In genomic region chr13:32092471-32092870, GRCh38 we compare ENCODE assay signal across 24 cellular contexts.
"Had no signal": no experiment of that assay in that cellular context is flagged by ENCODE, and none has a peak within 500 bp of the region (broad histone marks: within the 10 kb centered on the region; RNA-seq: fewer than 3 reads in every experiment).

No MANE protein-coding gene starts in this region.

- H3K27ac ChIP-seq: epithelial cell of prostate, esophagus squamous epithelium, gastrocnemius medialis, heart right ventricle, left lung, lower lobe of right lung had no signal

- H3K36me3 ChIP-seq: esophagus squamous epithelium, gastrocnemius medialis, heart right ventricle, left lung, lower lobe of right lung had no signal

- DNase-seq: cortex of kidney; effector CD8-positive, alpha-beta T cell; effector memory CD8-positive, alpha-beta T cell; endodermal cell; erythroblast; esophagus squamous epithelium; foreskin fibroblast; foreskin melanocyte; gastrocnemius medialis; glutamatergic neuron; heart right ventricle; hippocampal formation; left cardiac atrium; left lung; left ventricle myocardium superior; lower lobe of right lung; mesenchymal stem cell; midbrain had no signal

- H3K4me1 ChIP-seq: esophagus squamous epithelium, left lung, lower lobe of right lung had no signal

- FAIRE-seq: colon, endometrium, islet of Langerhans, keratinocyte had no signal

- H3K9me3 ChIP-seq: esophagus squamous epithelium, gastrocnemius medialis, heart right ventricle, left lung, lower lobe of right lung had no signal

- H3K27me3 ChIP-seq: esophagus squamous epithelium, gastrocnemius medialis, heart right ventricle, left lung had no signal

- H3K4me3 ChIP-seq: esophagus squamous epithelium, gastrocnemius medialis, heart right ventricle, left lung, lower lobe of right lung had no signal

- ATAC-seq: effector memory CD8-positive, alpha-beta T cell; esophagus mucosa; gastrocnemius medialis; heart right ventricle; left cardiac atrium; left lung; left ventricle myocardium superior; lower lobe of right lung had no signal
